Comparison of ENCODE assay signal across 8 cellular contexts in the genomic region with DNA sequence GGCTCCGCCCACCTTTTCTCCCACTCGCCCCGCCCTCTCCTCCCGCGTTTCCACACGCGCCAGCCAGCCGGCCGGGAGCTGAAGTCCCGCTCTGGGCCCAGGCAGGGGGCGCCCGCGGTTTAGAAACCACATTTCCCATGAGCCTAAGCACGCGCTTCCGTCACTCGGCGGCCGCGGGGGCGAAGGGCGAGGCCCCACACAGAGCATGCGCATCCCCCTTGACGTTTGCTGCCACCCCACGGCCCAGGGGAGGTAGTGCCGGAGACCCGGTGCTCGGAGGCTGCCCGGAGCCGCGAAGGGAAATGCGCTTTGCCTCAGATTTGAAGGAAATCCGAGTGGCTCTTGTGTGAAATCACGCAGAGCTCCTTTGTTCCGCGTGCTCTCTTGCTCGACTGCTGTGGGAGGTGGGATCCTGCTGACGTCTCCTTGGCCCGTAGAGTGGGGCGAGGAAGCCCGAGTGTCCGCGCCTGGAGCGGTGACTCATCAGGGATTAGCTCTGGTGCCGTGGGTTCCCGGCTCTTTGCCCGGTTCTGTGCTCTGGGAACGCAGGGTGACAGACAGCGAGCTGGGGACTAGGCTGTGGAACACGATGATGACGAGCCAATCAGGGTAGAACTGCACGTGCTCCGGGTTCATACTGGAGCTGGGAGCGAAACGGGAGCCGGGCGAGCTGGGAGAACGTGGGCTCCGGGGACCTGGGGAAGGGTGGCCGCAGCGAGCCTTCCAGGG. TPM values are rescaled to one million over a fixed set of nuclear protein-coding genes. Genes with fewer than 3 reads are reported as not detected.
DNase-seq lines count a peak whose midpoint lies in the region; ATAC-seq and TF ChIP-seq lines count a peak whose summit lies in the region.

No MANE protein-coding gene starts in this region.

- CTCF ChIA-PET in RWPE1 (lab: Yijun Ruan, JAX) = interaction anchor here (0.5 to 1.9 kb wide), 13 partner anchors 9 to 916 kb away, joined by 3 to 12 read pairs (median 3); no protein-coding TSS in a partner anchor

- no peaks in the 10 kb centered on the region for H3K27me3 Mint-ChIP-seq in nephron progenitor cell (ENCODE audit: low read depth, poor library complexity)
- H3K27me3 Mint-ChIP-seq in stimulated activated naive CD8-positive, alpha-beta T cell treated with anti-CD3 and anti-CD28 coated beads, Interleukin-15, amount 100 ng/mL, for 72 hours = no peaks in the 10 kb centered on the region

- H3K4me1 Mint-ChIP-seq in nephron progenitor cell = peaks cover 32% of the 10 kb centered on the region
- peaks cover 35% of the 10 kb centered on the region for H3K4me1 Mint-ChIP-seq in stimulated activated naive CD8-positive, alpha-beta T cell treated with anti-CD3 and anti-CD28 coated beads, Interleukin-15, amount 100 ng/mL, for 72 hours

- peaks cover 9% of the 10 kb centered on the region for H3K36me3 Mint-ChIP-seq in nephron progenitor cell (ENCODE audit: low read depth)

- POLR2A ChIA-PET in RWPE1 (lab: Yijun Ruan, JAX; ENCODE audit: low non-redundant PET) = interaction anchor here (0.5 to 0.9 kb wide), 4 partner anchors 8 to 1006 kb away, joined by 3 to 5 read pairs (median 4); no protein-coding TSS in a partner anchor

- peak; percentile 85 for TF ChIP-seq CTCF in LNCaP clone FGC (IDR thresholded peaks at IDR 0.05; ENCODE audit: control insufficient read depth, extremely low read depth, insufficient read depth)
- peak; percentile 90 for TF ChIP-seq CTCF in RWPE1 (conservative IDR thresholded peaks at IDR 0.05; ENCODE audit: low read depth)
- peak; percentile 81 for TF ChIP-seq CTCF in fibroblast of the aortic adventitia (IDR thresholded peaks at IDR 0.05; ENCODE audit: insufficient read depth, low read length)
- peak; percentile 87 for TF ChIP-seq CTCF in nephron progenitor cell (IDR thresholded peaks at IDR 0.05)

- peak overlapping the region; percentile 57 for H3K4me3 ChIP-seq in LNCaP clone FGC (ENCODE audit: low read depth, low read length)
- peak overlapping the region; percentile 88 for H3K4me3 ChIP-seq in fibroblast of the aortic adventitia (ENCODE audit: low read depth, low read length)

- H3K27ac ChIP-seq in RWPE1 = peak overlapping the region; percentile 99

- ATAC-seq in stimulated activated naive CD8-positive, alpha-beta T cell treated with anti-CD3 and anti-CD28 coated beads, Interleukin-15, amount 100 ng/mL, for 72 hours = peak; percentile 92

- H3K27ac Mint-ChIP-seq in nephron progenitor cell = peak overlapping the region; percentile 100
- H3K27ac Mint-ChIP-seq in stimulated activated naive CD8-positive, alpha-beta T cell treated with anti-CD3 and anti-CD28 coated beads, Interleukin-15, amount 100 ng/mL, for 72 hours = peak overlapping the region; percentile 93 to 99

- H3K4me3 Mint-ChIP-seq in nephron progenitor cell = peak overlapping the region; percentile 94
- peak overlapping the region; percentile 89 to 99 for H3K4me3 Mint-ChIP-seq in stimulated activated naive CD8-positive, alpha-beta T cell treated with anti-CD3 and anti-CD28 coated beads, Interleukin-15, amount 100 ng/mL, for 72 hours

- no peaks in the 10 kb centered on the region for H3K9me3 Mint-ChIP-seq in nephron progenitor cell
- no peaks in the 10 kb centered on the region for H3K9me3 Mint-ChIP-seq in stimulated activated naive CD8-positive, alpha-beta T cell treated with anti-CD3 and anti-CD28 coated beads, Interleukin-15, amount 100 ng/mL, for 72 hours

- peak; percentile 99 for DNase-seq in ELR (ENCODE audit: low read depth)
- peak; percentile 98 for DNase-seq in H4 (ENCODE audit: low spot score)
- peak; percentile 97 for DNase-seq in LNCaP clone FGC (ENCODE audit: low read depth)
- peak; percentile 97 for DNase-seq in RWPE1 (ENCODE audit: low spot score)
- DNase-seq in activated effector memory CD4-positive, alpha-beta T cell treated with Interleukin-2 at 50 U/mL for 16 hours = peak; percentile 98
- DNase-seq in fibroblast of the aortic adventitia (ENCODE audit: low read depth) = peak; percentile 99
- DNase-seq in nephron progenitor cell = peak; percentile 100
- DNase-seq in stimulated activated naive CD8-positive, alpha-beta T cell treated with anti-CD3 and anti-CD28 coated beads, Interleukin-15, amount 100 ng/mL, for 72 hours = peak; percentile 99

RNA-seq across cellular contexts. Expression of gene B3GALNT2, which starts 0.4 kb away (rescaled TPM):
- total RNA-seq in H4 (2014; rRNA removed; shearing (Covaris generic)) = 25.2 and 26.8 TPM in 2 replicates
- total RNA-seq in fibroblast of the aortic adventitia (ENCODE audit: low replicate concordance) = 43.0 and 69.4 TPM in 2 replicates

Comparison
In these comparisons a context has a peak if more than half of its experiments do, and no peak if none do; other contexts are left out.
1. Peak in every context shown above with its lines: DNase-seq, ATAC-seq, H3K4me3 ChIP-seq and H3K27ac ChIP-seq.